ENCODE assay signal across 8 cellular contexts in genomic region chr22:20205964-20206708, GRCh38. TPM values are rescaled to one million over a fixed set of nuclear protein-coding genes. Genes with fewer than 3 reads are reported as not detected.
A peak's percentile ranks its signal among the peaks of the same experiment; 100 is the strongest.
DNase-seq lines count a peak whose midpoint lies in the region; ATAC-seq and TF ChIP-seq lines count a peak whose summit lies in the region.

No MANE protein-coding gene starts in this region.

- peak overlapping the region; percentile 62 for H3K4me3 ChIP-seq in WI38 (ENCODE audit: low read depth, low read length)
- peak overlapping the region; percentile 60 for H3K4me3 ChIP-seq in lower leg skin (ENCODE audit: low read depth, poor library complexity, severe bottlenecking)

- DNase-seq in KBM-7 (peak; percentile 84), cerebellar cortex (ENCODE audit: low spot score) (peak; percentile 91), lower leg skin (ENCODE audit: low spot score in 2 of 2) (peak; percentile 65 to 91), DMS53 treated with DMSO at 0.1 percent for 48 hours (lab: John Stamatoyannopoulos, UW; ENCODE audit: unreplicated experiment) (no peak)
- DNase-seq in stimulated activated CD8-positive, alpha-beta memory T cell treated with anti-CD3 and anti-CD28 coated beads, Interleukin-12 subunit alpha, Interleukin-12 subunit beta, amount 100 ng/mL, for 4 hours (ENCODE audit: low read depth): peak; percentile 36

- intact Hi-C loops in lower leg skin (cut with DNase I; ENCODE audit: low total_unique reads): no loop called here

- in situ Hi-C loops in KBM-7 (cut with MboI; ENCODE audit: low pct_unique_long_range_greater_than_20kb, low sequenced_read_pairs): no loop called here

- no peak for TF ChIP-seq POLR2A in lower leg skin (IDR thresholded peaks at IDR 0.05)

- ATAC-seq in GM18909 (IDR thresholded peaks at IDR 0.05; ENCODE audit: poor library complexity, unreplicated experiment): peak; percentile 54

- WGBS in lower leg skin, 2 donors: 6 to 11% methylated on average over 12 of the region's 12 CpGs

- TF ChIP-seq CTCF in 22Rv1 (IDR thresholded peaks at IDR 0.05): no peak
- no peak for TF ChIP-seq CTCF in WI38 (IDR thresholded peaks at IDR 0.05; ENCODE audit: low read depth, low read length)
- no peak for TF ChIP-seq CTCF in lower leg skin (IDR thresholded peaks at IDR 0.05)

- H3K27ac ChIP-seq in 22Rv1: peak overlapping the region; percentile 54

RNA-seq across cellular contexts. Expression of gene CCDC188, which starts 55.3 kb away (rescaled TPM):
- total RNA-seq in lower leg skin: 1 to 10 TPM in 2 of 4 donors, under 1 TPM in 1, not detected in 1; 0.16 to 2.1 (median 1.7) TPM
